Comparison of ENCODE assay signal across 25 cellular contexts in the genomic region with DNA sequence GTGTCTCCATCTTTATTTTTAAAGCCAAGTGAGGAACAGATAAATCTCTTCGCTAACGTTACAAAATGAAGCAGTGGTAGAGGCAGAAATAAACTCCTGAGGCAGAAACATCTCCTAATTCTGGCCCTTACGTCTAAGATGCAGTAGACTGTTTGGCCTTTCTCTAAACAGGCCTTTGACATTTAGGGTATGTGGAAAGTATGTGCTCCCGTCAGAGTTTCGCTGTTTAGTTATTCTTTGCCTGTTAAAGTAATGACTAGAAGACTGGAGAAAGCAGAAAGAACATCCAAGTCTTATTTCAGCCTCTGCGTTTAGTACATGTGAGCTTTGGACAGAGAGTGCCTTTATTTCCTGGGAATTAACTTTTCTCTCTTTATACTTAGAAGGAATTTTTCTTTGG.
A peak's percentile ranks its signal among the peaks of the same experiment; 100 is the strongest.
DNase-seq lines count a peak whose midpoint lies in the region; ATAC-seq and TF ChIP-seq lines count a peak whose summit lies in the region.
"Had no signal": no experiment of that assay in that cellular context is flagged by ENCODE, and none has a peak within 500 bp of the region (broad histone marks: within the 10 kb centered on the region; RNA-seq: fewer than 3 reads in every experiment).

No MANE protein-coding gene starts in this region.

- ATAC-seq in HCT116, result no peak
- ATAC-seq in SK-N-SH treated with all-trans-retinoic acid at 6 μM for 48 hours, result no peak
- ATAC-seq in GM21360 (IDR thresholded peaks at IDR 0.05; ENCODE audit: unreplicated experiment), result no peak
- no peak for ATAC-seq in GM18867 (IDR thresholded peaks at IDR 0.05; ENCODE audit: unreplicated experiment)
- ATAC-seq: activated T-cell treated with anti-CD3 and anti-CD28 coated beads, Interleukin-2, amount 50 U/mL, for 72 hours; left cardiac atrium; Right ventricle myocardium inferior had no signal

- no peak overlapping the region for H3K4me2 ChIP-seq in HCT116 (ENCODE audit: low read length)
- H3K4me2 ChIP-seq: BLaER1 treated with 17β-estradiol and CSF1 and Interleukin-3, amounts not matched to agents 10 nM and 100 nM had no signal

- H3K4me3 Mint-ChIP-seq in mesothelial cell of epicardium, result no peak overlapping the region
- H3K4me3 Mint-ChIP-seq: activated naive CD4-positive, alpha-beta T cell treated with anti-CD3 and anti-CD28 coated beads for 36 hours; activated T-cell treated with anti-CD3 and anti-CD28 coated beads, Interleukin-2, amount 50 U/mL, for 72 hours had no signal

- H3K36me3 ChIP-seq in HCT116 (ENCODE audit: control insufficient read depth in 1 of 2, insufficient read depth in 2 of 2, low read length in 2 of 2) (no peaks in the 10 kb centered on the region), colonic mucosa (no peaks in the 10 kb centered on the region), stomach smooth muscle (ENCODE audit: control insufficient read depth in 2 of 2, insufficient read depth in 2 of 2, low read length in 2 of 2) (no peaks in the 10 kb centered on the region)
- H3K36me3 ChIP-seq: BLaER1 treated with 17β-estradiol and CSF1 and Interleukin-3, amounts not matched to agents 10 nM and 100 nM; upper lobe of left lung had no signal

- H3K9me2 ChIP-seq in HCT116 (ENCODE audit: insufficient read depth), result no peaks in the 10 kb centered on the region

- peaks cover 8% of the 10 kb centered on the region for H3K9me3 Mint-ChIP-seq in mesothelial cell of epicardium
- H3K9me3 Mint-ChIP-seq: activated naive CD4-positive, alpha-beta T cell treated with anti-CD3 and anti-CD28 coated beads for 36 hours; activated T-cell treated with anti-CD3 and anti-CD28 coated beads, Interleukin-2, amount 50 U/mL, for 72 hours had no signal

- H3K9me3 ChIP-seq in HCT116 (ENCODE audit: control insufficient read depth in 1 of 2, insufficient read depth in 1 of 2, low read depth in 1 of 2, low read length in 2 of 2), result no peaks in the 10 kb centered on the region
- H3K9me3 ChIP-seq in colonic mucosa, result no peaks in the 10 kb centered on the region
- no peaks in the 10 kb centered on the region for H3K9me3 ChIP-seq in stomach smooth muscle (ENCODE audit: control insufficient read depth in 2 of 2, low read length in 2 of 2)
- H3K9me3 ChIP-seq: Caco-2, upper lobe of left lung had no signal

- CTCF ChIA-PET in HCT116 (lab: Charles Lee), result no interaction called here

- TF ChIP-seq RAD21 in HCT116 (IDR thresholded peaks at IDR 0.05; ENCODE audit: low read depth), result no peak

- H3K4me3 ChIP-seq in HCT116 (replicated peaks in 1 of 2; ENCODE audit: low read depth in 1 of 2, low read length in 2 of 2), result no peak overlapping the region
- no peak overlapping the region for H3K4me3 ChIP-seq in colonic mucosa
- no peak overlapping the region for H3K4me3 ChIP-seq in stomach smooth muscle (ENCODE audit: low read length in 2 of 2)
- H3K4me3 ChIP-seq: BLaER1 treated with 17β-estradiol and CSF1 and Interleukin-3, amounts not matched to agents 10 nM and 100 nM; upper lobe of left lung had no signal

- TF ChIP-seq CTCF in HCT116 (IDR thresholded peaks at IDR 0.05 in 2 of 3, conservative IDR thresholded peaks at IDR 0.05 in 1 of 3; ENCODE audit: borderline replicate concordance in 1 of 3, insufficient read depth in 1 of 3, low read depth in 2 of 3, low read length in 2 of 3) (no peak), colonic mucosa (IDR thresholded peaks at IDR 0.05) (no peak), mesothelial cell of epicardium (IDR thresholded peaks at IDR 0.05; ENCODE audit: unreplicated experiment) (no peak)

- H4K20me1 ChIP-seq in HCT116 (ENCODE audit: insufficient read depth), result no peaks in the 10 kb centered on the region
- H4K20me1 ChIP-seq: BLaER1 treated with 17β-estradiol and CSF1 and Interleukin-3, amounts not matched to agents 10 nM and 100 nM had no signal

- DNase-seq in HCT116 (ENCODE audit: low read depth, low spot score), result no peak
- DNase-seq in colonic mucosa, result no peak
- DNase-seq in mesothelial cell of epicardium (ENCODE audit: low spot score in 2 of 2, unreplicated experiment in 2 of 2), result no peak
- DNase-seq in NCI-H1436 treated with DMSO at 0.1 percent for 48 hours (lab: John Stamatoyannopoulos, UW), result no peak
- DNase-seq: activated CD4-positive, alpha-beta T cell treated with anti-CD3 and anti-CD28 coated beads for 1 hour; activated naive CD4-positive, alpha-beta T cell treated with anti-CD3 and anti-CD28 coated beads for 36 hours; activated T-cell treated with anti-CD3 and anti-CD28 coated beads, Interleukin-2, amount 50 U/mL, for 72 hours; amygdala; Caco-2; central memory CD4-positive, alpha-beta T cell; effector CD4-positive, alpha-beta T cell; Kasumi-1; left cardiac atrium; NCI-H1048; NCI-H2029 treated with DMSO at 0.1 percent for 48 hours; NCI-H345; stimulated activated naive CD4-positive, alpha-beta T cell; SW 1271; upper lobe of left lung had no signal

- H3K36me3 Mint-ChIP-seq in mesothelial cell of epicardium, result peaks cover 5% of the 10 kb centered on the region

- no peak overlapping the region for H3K9ac ChIP-seq in HCT116 (ENCODE audit: low read length)
- H3K9ac ChIP-seq in colonic mucosa (ENCODE audit: low read depth in 2 of 2, low read length in 2 of 2), result no peak overlapping the region
- peak overlapping the region; percentile 49 to 65 for H3K9ac ChIP-seq in stomach smooth muscle (ENCODE audit: low read length in 2 of 2)
- H3K9ac ChIP-seq: BLaER1 treated with 17β-estradiol and CSF1 and Interleukin-3, amounts not matched to agents 10 nM and 100 nM had no signal

- H3K79me2 ChIP-seq in HCT116 (ENCODE audit: insufficient read depth, low read length), result no peaks in the 10 kb centered on the region

- intact Hi-C loops in HCT116 (cut with micrococcal nuclease), result no loop called here
- intact Hi-C loops in colonic mucosa (cut with DNase I), result no loop called here

- H3K27me3 Mint-ChIP-seq in mesothelial cell of epicardium (ENCODE audit: low read depth), result no peaks in the 10 kb centered on the region

- RAD21 ChIA-PET in HCT116 (lab: Charles Lee; ENCODE audit: low non-redundant PET in 1 of 2, low total read pairs in 2 of 2, uncharacterized antibody in 2 of 2, unreplicated experiment in 2 of 2), result no interaction called here

- POLR2A ChIA-PET in HCT116 (lab: Charles Lee), result no interaction called here

- H3K27me3 ChIP-seq in HCT116 (ENCODE audit: insufficient read depth, low read length) (no peaks in the 10 kb centered on the region), colonic mucosa (no peaks in the 10 kb centered on the region), stomach smooth muscle (ENCODE audit: control insufficient read depth in 1 of 2, insufficient read depth in 2 of 2, low read length in 2 of 2) (no peaks in the 10 kb centered on the region)
- H3K27me3 ChIP-seq: BLaER1 treated with 17β-estradiol and CSF1 and Interleukin-3, amounts not matched to agents 10 nM and 100 nM; upper lobe of left lung had no signal

- peak overlapping the region; percentile 96 for H3K27ac Mint-ChIP-seq in mesothelial cell of epicardium
- H3K27ac Mint-ChIP-seq: activated naive CD4-positive, alpha-beta T cell treated with anti-CD3 and anti-CD28 coated beads for 36 hours; activated T-cell treated with anti-CD3 and anti-CD28 coated beads, Interleukin-2, amount 50 U/mL, for 72 hours had no signal

- no peak for TF ChIP-seq POLR2A in HCT116 (IDR thresholded peaks at IDR 0.05; ENCODE audit: borderline replicate concordance, extremely low read depth, insufficient read depth, insufficient read length)

- peaks cover 52% of the 10 kb centered on the region for H3K4me1 Mint-ChIP-seq in mesothelial cell of epicardium

- BruUV-seq in HCT116 (replicated peaks; lab: Mats Ljungman, UMichigan), result no TSS peak

- H2AFZ ChIP-seq in HCT116 (ENCODE audit: low read depth, low read length, poor library complexity, severe bottlenecking), result no peak overlapping the region

- H3K27ac ChIP-seq in HCT116 (ENCODE audit: low read depth, low read length) (peak overlapping the region; percentile 32; the same call in 1 of the 2 replicates), colonic mucosa (peak overlapping the region; percentile 12), stomach smooth muscle (ENCODE audit: low read length) (peak overlapping the region; percentile 82)
- H3K27ac ChIP-seq: BLaER1 treated with 17β-estradiol and CSF1 and Interleukin-3, amounts not matched to agents 10 nM and 100 nM; upper lobe of left lung had no signal

- peaks cover 0 to 11% of the 10 kb centered on the region in 2 experiments; a peak in 3 of 4 replicates for H3K4me1 ChIP-seq in HCT116 (ENCODE audit: control insufficient read depth in 1 of 2, insufficient read depth in 2 of 2, low read length in 2 of 2)
- no peaks in the 10 kb centered on the region for H3K4me1 ChIP-seq in colonic mucosa
- H3K4me1 ChIP-seq in stomach smooth muscle (ENCODE audit: control insufficient read depth, insufficient read depth, low read length), result peaks cover 13% of the 10 kb centered on the region
- H3K4me1 ChIP-seq: BLaER1 treated with 17β-estradiol and CSF1 and Interleukin-3, amounts not matched to agents 10 nM and 100 nM; Caco-2; upper lobe of left lung had no signal

TF ChIP-seq in HCT116, 20 proteins besides CTCF, POLR2A, EP300 and RAD21 (continues in another document):
- TF ChIP-seq CBX3 (IDR thresholded peaks at IDR 0.05; ENCODE audit: low read depth), result no peak
- no peak for TF ChIP-seq ELF1 (IDR thresholded peaks at IDR 0.05; ENCODE audit: borderline replicate concordance, low read depth)
- no peak for TF ChIP-seq SIN3A (IDR thresholded peaks at IDR 0.05; ENCODE audit: low read depth)

TF ChIP-seq in SK-N-SH treated with all-trans-retinoic acid at 6 μM for 48 hours, 23 proteins besides CTCF, POLR2A, EP300 and RAD21 (continues in another document):
- no peak for TF ChIP-seq TSHZ2 (CRISPR knock-in tag; IDR thresholded peaks at IDR 0.05)
- no peak for TF ChIP-seq ZNF8 (CRISPR knock-in tag; IDR thresholded peaks at IDR 0.05)

Comparison
In these comparisons a context has a peak if more than half of its experiments do, and no peak if none do; other contexts are left out.
1. H3K27ac ChIP-seq: peak in every context shown above with its lines; median percentile 82 in stomach smooth muscle; 32 in HCT116; 12 in colonic mucosa.
2. H3K9ac ChIP-seq: peak in stomach smooth muscle (2 of 2); none in HCT116 (single experiment) and colonic mucosa (0 of 2).